Comparison of ENCODE assay signal across 13 cellular contexts in genomic region chr5:55036477-55036876, GRCh38. TPM values are rescaled to one million over a fixed set of nuclear protein-coding genes. Genes with fewer than 3 reads are reported as not detected.
DNase-seq lines count a peak whose midpoint lies in the region; ATAC-seq and TF ChIP-seq lines count a peak whose summit lies in the region.
"Had no signal": no experiment of that assay in that cellular context is flagged by ENCODE, and none has a peak within 500 bp of the region (broad histone marks: within the 10 kb centered on the region; RNA-seq: fewer than 3 reads in every experiment).

No MANE protein-coding gene starts in this region.

- DNase-seq in A172 (ENCODE audit: low spot score) (peak; percentile 35), hepatocyte (ENCODE audit: low spot score) (no peak), ACHN (no peak), GM19238 (ENCODE audit: insufficient read length, low spot score) (no peak), DMS79 treated with DMSO at 0.1 percent for 48 hours (lab: John Stamatoyannopoulos, UW) (no peak)
- DNase-seq in CD8-positive, alpha-beta T cell, result no peak
- DNase-seq in activated CD4-positive, alpha-beta memory T cell treated with anti-CD3 and anti-CD28 coated beads, Interleukin-2, amount 10 ng/mL, durations not matched to agents 7 days and 5 days, result no peak
- DNase-seq: caudate nucleus; erythroblast; midbrain; stimulated activated naive CD8-positive, alpha-beta T cell treated with anti-CD3 and anti-CD28 coated beads, Interleukin-15, amount 100 ng/mL, for 72 hours had no signal

- H3K27ac ChIP-seq in CD8-positive, alpha-beta T cell (ENCODE audit: low read depth, low read length), result no peak overlapping the region
- H3K27ac ChIP-seq in hepatocyte, result no peak overlapping the region

- H2AFZ ChIP-seq in hepatocyte, result peak overlapping the region; percentile 24

- H3K79me2 ChIP-seq in hepatocyte, result no peaks in the 10 kb centered on the region

- in situ Hi-C loops in ACHN (cut with HindIII; ENCODE audit: low pct_ligation_motif_present, low pct_unique_long_range_greater_than_20kb, low sequenced_read_pairs), result no loop called here

- no peaks in the 10 kb centered on the region for H3K27me3 Mint-ChIP-seq in CD8-positive, alpha-beta T cell (ENCODE audit: low read depth)
- no peaks in the 10 kb centered on the region for H3K27me3 Mint-ChIP-seq in activated CD4-positive, alpha-beta memory T cell treated with anti-CD3 and anti-CD28 coated beads, Interleukin-2, amount 10 ng/mL, durations not matched to agents 7 days and 5 days
- H3K27me3 Mint-ChIP-seq: stimulated activated naive CD8-positive, alpha-beta T cell treated with anti-CD3 and anti-CD28 coated beads, Interleukin-15, amount 100 ng/mL, for 72 hours had no signal

- no peaks in the 10 kb centered on the region for H3K36me3 ChIP-seq in CD8-positive, alpha-beta T cell (ENCODE audit: insufficient read depth, low read length)
- no peaks in the 10 kb centered on the region for H3K36me3 ChIP-seq in hepatocyte (replicated peaks; ENCODE audit: insufficient read depth, low read depth)

- no peak overlapping the region for H3K4me3 Mint-ChIP-seq in CD8-positive, alpha-beta T cell
- no peak overlapping the region for H3K4me3 Mint-ChIP-seq in activated CD4-positive, alpha-beta memory T cell treated with anti-CD3 and anti-CD28 coated beads, Interleukin-2, amount 10 ng/mL, durations not matched to agents 7 days and 5 days
- H3K4me3 Mint-ChIP-seq: CD14-positive monocyte had no signal

- peaks cover 37% of the 10 kb centered on the region for H3K4me1 Mint-ChIP-seq in CD8-positive, alpha-beta T cell (ENCODE audit: low read depth)
- H3K4me1 Mint-ChIP-seq in activated CD4-positive, alpha-beta memory T cell treated with anti-CD3 and anti-CD28 coated beads, Interleukin-2, amount 10 ng/mL, durations not matched to agents 7 days and 5 days, result peaks cover 55% of the 10 kb centered on the region
- H3K4me1 Mint-ChIP-seq: CD14-positive monocyte had no signal

- TF ChIP-seq CTCF in CD8-positive, alpha-beta T cell (IDR thresholded peaks at IDR 0.05), result no peak
- no peak for TF ChIP-seq CTCF in hepatocyte (IDR thresholded peaks at IDR 0.05; ENCODE audit: poor library complexity)

- peaks cover 22% of the 10 kb centered on the region for H3K4me1 ChIP-seq in CD8-positive, alpha-beta T cell (ENCODE audit: insufficient read depth, low read length)
- peaks cover 11% of the 10 kb centered on the region for H3K4me1 ChIP-seq in hepatocyte (ENCODE audit: insufficient read depth)

- no peak overlapping the region for H3K4me2 ChIP-seq in hepatocyte

- H4K20me1 ChIP-seq in hepatocyte (ENCODE audit: insufficient read depth, poor library complexity, severe bottlenecking), result no peaks in the 10 kb centered on the region

- POLR2A ChIA-PET in CD8-positive, alpha-beta T cell (lab: Charles Lee), result interaction anchor here (0.8 to 2.9 kb wide), 7 partner anchors 8 to 66 kb away, joined by 3 to 24 read pairs (median 11); partner anchors contain the start of genes GZMA and GZMK
- POLR2A ChIA-PET in activated CD4-positive, alpha-beta memory T cell treated with anti-CD3 and anti-CD28 coated beads, Interleukin-2, amount 10 ng/mL, durations not matched to agents 7 days and 5 days (lab: Charles Lee), result interaction anchor here (1.1 to 3.9 kb wide), 20 partner anchors 10 to 271 kb away, joined by 3 to 81 read pairs (median 7); partner anchors contain the start of genes DHX29, ESM1, GZMA and GZMK

- CTCF ChIA-PET in CD8-positive, alpha-beta T cell (lab: Charles Lee), result interaction anchor here (1.0 to 3.0 kb wide), 10 partner anchors 11 to 131 kb away, joined by 3 to 14 read pairs (median 8); partner anchors contain the start of gene GZMK
- CTCF ChIA-PET in activated CD4-positive, alpha-beta memory T cell treated with anti-CD3 and anti-CD28 coated beads, Interleukin-2, amount 10 ng/mL, durations not matched to agents 7 days and 5 days (lab: Charles Lee), result interaction anchor here (0.7 to 3.3 kb wide), 20 partner anchors 10 to 133 kb away, joined by 3 to 31 read pairs (median 5); partner anchors contain the start of genes ESM1 and GZMA

- H3K27me3 ChIP-seq in CD8-positive, alpha-beta T cell (ENCODE audit: insufficient read depth, low read length), result no peaks in the 10 kb centered on the region
- H3K27me3 ChIP-seq in hepatocyte, result no peaks in the 10 kb centered on the region

- no peak for ATAC-seq in CD8-positive, alpha-beta T cell
- ATAC-seq in HG03280 (IDR thresholded peaks at IDR 0.05; ENCODE audit: unreplicated experiment), result no peak

- H3K4me3 ChIP-seq in CD8-positive, alpha-beta T cell (ENCODE audit: low read depth, low read length), result no peak overlapping the region
- no peak overlapping the region for H3K4me3 ChIP-seq in hepatocyte

- H3K9me2 ChIP-seq in hepatocyte (replicated peaks; ENCODE audit: insufficient read depth), result no peaks in the 10 kb centered on the region

- peaks cover 15% of the 10 kb centered on the region for H3K36me3 Mint-ChIP-seq in CD8-positive, alpha-beta T cell
- peaks cover 33% of the 10 kb centered on the region for H3K36me3 Mint-ChIP-seq in activated CD4-positive, alpha-beta memory T cell treated with anti-CD3 and anti-CD28 coated beads, Interleukin-2, amount 10 ng/mL, durations not matched to agents 7 days and 5 days (ENCODE audit: low read depth)
- H3K36me3 Mint-ChIP-seq: CD14-positive monocyte had no signal

- 65% methylated on average over 1 of the region's 1 CpG for WGBS in hepatocyte (ENCODE audit: low lambda C conversion rate, missing lambda C conversion rate)

- no peaks in the 10 kb centered on the region for H3K9me3 ChIP-seq in CD8-positive, alpha-beta T cell (ENCODE audit: low read length)
- H3K9me3 ChIP-seq in hepatocyte (ENCODE audit: low read depth), result no peaks in the 10 kb centered on the region

- peak overlapping the region; percentile 93 for H3K27ac Mint-ChIP-seq in CD8-positive, alpha-beta T cell
- H3K27ac Mint-ChIP-seq in activated CD4-positive, alpha-beta memory T cell treated with anti-CD3 and anti-CD28 coated beads, Interleukin-2, amount 10 ng/mL, durations not matched to agents 7 days and 5 days, result peak overlapping the region; percentile 98

- no peaks in the 10 kb centered on the region for H3K9me3 Mint-ChIP-seq in CD8-positive, alpha-beta T cell
- H3K9me3 Mint-ChIP-seq in activated CD4-positive, alpha-beta memory T cell treated with anti-CD3 and anti-CD28 coated beads, Interleukin-2, amount 10 ng/mL, durations not matched to agents 7 days and 5 days, result peaks cover 22% of the 10 kb centered on the region
- H3K9me3 Mint-ChIP-seq: CD14-positive monocyte; stimulated activated naive CD8-positive, alpha-beta T cell treated with anti-CD3 and anti-CD28 coated beads, Interleukin-15, amount 100 ng/mL, for 72 hours had no signal

- intact Hi-C loops in CD8-positive, alpha-beta T cell (cut with DNase I, micrococcal nuclease), result loop anchor here in 1 of 2 experiments (2.0 to 5.0 kb wide), 4 partner anchors 26 to 92 kb away; partner anchors contain the start of gene GZMA

RNA-seq across cellular contexts. Expression of gene GZMK, which starts 12.4 kb away (rescaled TPM):
- total RNA-seq in A172 (2014; rRNA removed; shearing (Covaris generic)), result not detected in 2 replicates
- total RNA-seq in CD8-positive, alpha-beta T cell, result 10 to 100 TPM; 38.8 to 42.2 TPM
- 10 to 100 TPM; 14.5 to 14.7 TPM for total RNA-seq in activated CD4-positive, alpha-beta memory T cell treated with anti-CD3 and anti-CD28 coated beads, Interleukin-2, amount 10 ng/mL, durations not matched to agents 7 days and 5 days
- total RNA-seq in hepatocyte, result not detected in 2 replicates
- polyA plus RNA-seq in hepatocyte, result not detected in 2 replicates

RNA-seq across cellular contexts. Expression of gene ESM1, which starts 51.1 kb away (rescaled TPM):
- 1.4 and 2.5 TPM in 2 replicates for total RNA-seq in A172 (2014; rRNA removed; shearing (Covaris generic))
- total RNA-seq in CD8-positive, alpha-beta T cell, result not detected
- total RNA-seq in activated CD4-positive, alpha-beta memory T cell treated with anti-CD3 and anti-CD28 coated beads, Interleukin-2, amount 10 ng/mL, durations not matched to agents 7 days and 5 days, result under 1 TPM; 0.76 to 0.83 TPM
- 2.2 and 2.6 TPM in 2 replicates for total RNA-seq in hepatocyte
- polyA plus RNA-seq in hepatocyte, result 0.16 and 1.5 TPM in 2 replicates
- polyA plus RNA-seq: CD14-positive monocyte had no signal

Comparison
In these comparisons a context has a peak if more than half of its experiments do, and no peak if none do; other contexts are left out.
1. RNA of gene GZMK, which starts 12.4 kb away (total RNA-seq): 38.8 to 42.2 TPM in CD8-positive, alpha-beta T cell and 14.5 to 14.7 TPM in activated CD4-positive, alpha-beta memory T cell treated with anti-CD3 and anti-CD28 coated beads, Interleukin-2, amount 10 ng/mL, durations not matched to agents 7 days and 5 days; not detected in A172 and not detected in hepatocyte; every median in the first group is over 10 times any median in the second.